ENCODE assay signal across 15 cellular contexts in genomic region chr3:16067837-16068471, GRCh38.
DNase-seq lines count a peak whose midpoint lies in the region; ATAC-seq and TF ChIP-seq lines count a peak whose summit lies in the region.
"Had no signal": no experiment of that assay in that cellular context is flagged by ENCODE, and none has a peak within 500 bp of the region (broad histone marks: within the 10 kb centered on the region; RNA-seq: fewer than 3 reads in every experiment).

No MANE protein-coding gene starts in this region.

- H3K36me3 Mint-ChIP-seq in chondrocyte (ENCODE audit: low read depth) (no peaks in the 10 kb centered on the region), osteocyte (ENCODE audit: unreplicated experiment) (no peaks in the 10 kb centered on the region)

- H3K9me3 ChIP-seq in PC-9 (ENCODE audit: insufficient read depth, low read depth): no peaks in the 10 kb centered on the region
- H3K9me3 ChIP-seq: adrenal gland, HAP-1, psoas muscle had no signal

- POLR2A ChIA-PET in PC-9 (lab: Charles Lee; ENCODE audit: unreplicated experiment): no interaction called here

- intact Hi-C loops in PC-9 (cut with micrococcal nuclease; ENCODE audit: unreplicated experiment): loop anchor here (1.0 kb wide), 1 partner anchor 8 kb away; no protein-coding TSS in a partner anchor

- H3K27me3 Mint-ChIP-seq in chondrocyte (ENCODE audit: low read depth) (no peaks in the 10 kb centered on the region), osteocyte (ENCODE audit: unreplicated experiment) (no peaks in the 10 kb centered on the region)

- ATAC-seq in GM19328 (IDR thresholded peaks at IDR 0.05; ENCODE audit: unreplicated experiment): no peak
- ATAC-seq: psoas muscle had no signal

- H3K79me2 ChIP-seq in PC-9 (ENCODE audit: low read depth): no peaks in the 10 kb centered on the region

- H3K4me1 Mint-ChIP-seq in chondrocyte (ENCODE audit: low read depth) (peaks cover 51% of the 10 kb centered on the region), osteocyte (ENCODE audit: unreplicated experiment) (peaks cover 68% of the 10 kb centered on the region)

- H3K27me3 ChIP-seq in PC-9 (ENCODE audit: insufficient read depth, low read depth): no peaks in the 10 kb centered on the region
- H3K27me3 ChIP-seq: adrenal gland; BLaER1 treated with 17β-estradiol and CSF1 and Interleukin-3, amounts not matched to agents 10 nM and 100 nM had no signal

- TSS peak; percentile 21 for BruUV-seq in PC-9 (replicated peaks; lab: Mats Ljungman, UMichigan)

- CTCF ChIA-PET in PC-9 (lab: Charles Lee): interaction anchor here (0.6 to 2.0 kb wide), 3 partner anchors 9 to 73 kb away, joined by 3 to 4 read pairs (median 4); no protein-coding TSS in a partner anchor

- no peak overlapping the region for H3K4me3 ChIP-seq in PC-9
- H3K4me3 ChIP-seq: adrenal gland; BLaER1 treated with 17β-estradiol and CSF1 and Interleukin-3, amounts not matched to agents 10 nM and 100 nM; HAP-1; psoas muscle had no signal

- H3K27ac Mint-ChIP-seq in chondrocyte (ENCODE audit: unreplicated experiment) (peak overlapping the region; percentile 75), osteocyte (ENCODE audit: unreplicated experiment) (peak overlapping the region; percentile 80)

- H3K9me3 Mint-ChIP-seq in chondrocyte (ENCODE audit: low read depth) (no peaks in the 10 kb centered on the region), osteocyte (ENCODE audit: unreplicated experiment) (no peaks in the 10 kb centered on the region)

- H3K4me3 Mint-ChIP-seq in chondrocyte (ENCODE audit: unreplicated experiment) (no peak overlapping the region), osteocyte (ENCODE audit: unreplicated experiment) (no peak overlapping the region)

- H3K4me1 ChIP-seq in PC-9 (replicated peaks; ENCODE audit: insufficient read depth): peaks cover 42% of the 10 kb centered on the region
- H3K4me1 ChIP-seq: HAP-1 had no signal

- H3K4me2 ChIP-seq in PC-9: peak overlapping the region; percentile 32
- H3K4me2 ChIP-seq: BLaER1 treated with 17β-estradiol and CSF1 and Interleukin-3, amounts not matched to agents 10 nM and 100 nM had no signal

- no peaks in the 10 kb centered on the region for H3K36me3 ChIP-seq in PC-9 (ENCODE audit: low read depth)
- H3K36me3 ChIP-seq: adrenal gland; BLaER1 treated with 17β-estradiol and CSF1 and Interleukin-3, amounts not matched to agents 10 nM and 100 nM; HAP-1 had no signal

- H3F3A ChIP-seq in PC-9 (ENCODE audit: insufficient read depth, low read depth): peaks cover 33% of the 10 kb centered on the region

- TF ChIP-seq CTCF in PC-9 (conservative IDR thresholded peaks at IDR 0.05) (no peak), chondrocyte (IDR thresholded peaks at IDR 0.05) (no peak), osteocyte (IDR thresholded peaks at IDR 0.05) (no peak), GM13977 (IDR thresholded peaks at IDR 0.05; ENCODE audit: extremely low read depth, insufficient read depth, missing control alignments) (no peak)

- no peaks in the 10 kb centered on the region for H4K20me1 ChIP-seq in PC-9 (ENCODE audit: insufficient read depth)
- H4K20me1 ChIP-seq: BLaER1 treated with 17β-estradiol and CSF1 and Interleukin-3, amounts not matched to agents 10 nM and 100 nM had no signal

- H3K27ac ChIP-seq in PC-9 (peak overlapping the region; percentile 70), substantia nigra (ENCODE audit: low read depth, low read length, poor library complexity, severe bottlenecking) (no peak overlapping the region)
- H3K27ac ChIP-seq: BLaER1 treated with 17β-estradiol and CSF1 and Interleukin-3, amounts not matched to agents 10 nM and 100 nM; HL-60; psoas muscle had no signal

- DNase-seq in Daoy (ENCODE audit: low read depth): peak; percentile 77
- peak; percentile 46 to 92 for DNase-seq in PC-9
- no peak for DNase-seq in chondrocyte (ENCODE audit: low spot score)
- DNase-seq in osteocyte (ENCODE audit: extremely low spot score, unreplicated experiment): no peak
- no peak for DNase-seq in substantia nigra (lab: John Stamatoyannopoulos, UW)
- no peak for DNase-seq in GM13977 (ENCODE audit: low spot score)
- DNase-seq in activated naive CD4-positive, alpha-beta T cell treated with anti-CD3 and anti-CD28 coated beads, Interleukin-2, amount 50 U/mL, for 16 hours: no peak
- DNase-seq: activated CD4-positive, alpha-beta T cell treated with anti-CD3 and anti-CD28 coated beads for 1 hour; psoas muscle; stimulated activated CD4-positive, alpha-beta T cell treated with anti-CD3 and anti-CD28 coated beads, Interleukin-1b, Interleukin-23, amount 100 ng/mL, for 48 hours had no signal

- in situ Hi-C loops in GM13977 (cut with MboI; ENCODE audit: low pct_unique_long_range_greater_than_20kb, low sequenced_read_pairs, unreplicated experiment): no loop called here

- H2AFZ ChIP-seq in PC-9: 0 out of 2 replicates have a peak overlapping the region, but pooled peaks have one; percentile 18

- no peaks in the 10 kb centered on the region for H3K9me2 ChIP-seq in PC-9 (ENCODE audit: insufficient read depth)

Comparison
In these comparisons a context has a peak if more than half of its experiments do, and no peak if none do; other contexts are left out.
1. DNase-seq: peak in Daoy (single experiment) and PC-9 (2 of 2); none in chondrocyte (single experiment), osteocyte (single experiment), substantia nigra (0 of 49), GM13977 (single experiment) and activated naive CD4-positive, alpha-beta T cell treated with anti-CD3 and anti-CD28 coated beads, Interleukin-2, amount 50 U/mL, for 16 hours (single experiment).